ENCODE assay signal across 8 cellular contexts in genomic region chr1:46301406-46302090, GRCh38. TPM values are rescaled to one million over a fixed set of nuclear protein-coding genes. Genes with fewer than 3 reads are reported as not detected.
DNase-seq lines count a peak whose midpoint lies in the region; ATAC-seq and TF ChIP-seq lines count a peak whose summit lies in the region.

No MANE protein-coding gene starts in this region.

- no peak for TF ChIP-seq RAD21 in liver (IDR thresholded peaks at IDR 0.05)

- 6% methylated on average over 35 of the region's 35 CpGs for WGBS in liver

- intact Hi-C loops in colonic mucosa (cut with DNase I), result no loop called here

- H3K4me1 ChIP-seq in SJCRH30 (peaks cover 8% of the 10 kb centered on the region), colonic mucosa (peaks cover 10% of the 10 kb centered on the region), liver (ENCODE audit: control insufficient read depth in 4 of 4, insufficient read depth in 4 of 4, low read length in 3 of 4) (peaks cover 6 to 26% (median 19%) of the 10 kb centered on the region in 4 donors)

- H3K9ac ChIP-seq in colonic mucosa (ENCODE audit: low read depth in 2 of 2, low read length in 2 of 2), result peak overlapping the region; percentile 98 to 99
- H3K9ac ChIP-seq in liver (ENCODE audit: low read depth in 1 of 2, low read length in 2 of 2), result peak overlapping the region; percentile 29 to 91

- peaks cover 32% of the 10 kb centered on the region for H3K4me1 Mint-ChIP-seq in stimulated activated memory B cell treated with anti-CD40 and anti-IgM and Interleukin-4, amounts not matched to agents 10 μg/mL and 1 μg/mL and 100 μg/mL, for 72 hours

- H3K9me3 Mint-ChIP-seq in stimulated activated memory B cell treated with anti-CD40 and anti-IgM and Interleukin-4, amounts not matched to agents 10 μg/mL and 1 μg/mL and 100 μg/mL, for 72 hours, result no peaks in the 10 kb centered on the region

- peak; percentile 68 for DNase-seq in AG10803 (ENCODE audit: low read depth)
- peak; percentile 66 to 72 for DNase-seq in SJCRH30
- DNase-seq in colonic mucosa, result peak; percentile 51
- no peak for DNase-seq in HT-29 (ENCODE audit: low spot score)
- no peak for DNase-seq in NCI-H1694 treated with DMSO at 0.1 percent for 48 hours (lab: John Stamatoyannopoulos, UW)

- H3K9me3 ChIP-seq in SJCRH30 (replicated peaks) (no peaks in the 10 kb centered on the region), colonic mucosa (no peaks in the 10 kb centered on the region), liver (ENCODE audit: control insufficient read depth in 4 of 4, low read length in 3 of 4) (no peaks in the 10 kb centered on the region)

- peaks cover 39% of the 10 kb centered on the region for H3K36me3 Mint-ChIP-seq in stimulated activated memory B cell treated with anti-CD40 and anti-IgM and Interleukin-4, amounts not matched to agents 10 μg/mL and 1 μg/mL and 100 μg/mL, for 72 hours

- peak overlapping the region; percentile 92 for H3K4me3 Mint-ChIP-seq in stimulated activated memory B cell treated with anti-CD40 and anti-IgM and Interleukin-4, amounts not matched to agents 10 μg/mL and 1 μg/mL and 100 μg/mL, for 72 hours

- ATAC-seq in GM21619 (IDR thresholded peaks at IDR 0.05; ENCODE audit: unreplicated experiment), result peak; percentile 1
- ATAC-seq in stimulated activated memory B cell treated with anti-CD40 and anti-IgM and Interleukin-4, amounts not matched to agents 10 μg/mL and 1 μg/mL and 100 μg/mL, for 72 hours, result peak; percentile 0

- H3K36me3 ChIP-seq in SJCRH30 (peaks cover 20% of the 10 kb centered on the region), colonic mucosa (no peaks in the 10 kb centered on the region), liver (ENCODE audit: control insufficient read depth in 4 of 4, insufficient read depth in 3 of 4, low read depth in 1 of 4, low read length in 3 of 4) (peaks cover 5 to 16% (median 13%) of the 10 kb centered on the region in 4 donors)

- H3K27me3 ChIP-seq in SJCRH30 (no peaks in the 10 kb centered on the region), colonic mucosa (no peaks in the 10 kb centered on the region), liver (ENCODE audit: control insufficient read depth in 4 of 4, insufficient read depth in 4 of 4, low read length in 3 of 4) (no peaks in the 10 kb centered on the region)

- no peak for TF ChIP-seq CTCF in AG10803 (conservative IDR thresholded peaks at IDR 0.05; ENCODE audit: low read length)
- TF ChIP-seq CTCF in colonic mucosa (IDR thresholded peaks at IDR 0.05), result no peak
- TF ChIP-seq CTCF in liver (IDR thresholded peaks at IDR 0.05; ENCODE audit: low read depth, low read length, missing input control), result no peak

- H3K4me3 ChIP-seq in AG10803 (ENCODE audit: low read length) (peak overlapping the region; percentile 92), SJCRH30 (peak overlapping the region; percentile 80), colonic mucosa (peak overlapping the region; percentile 60), liver (ENCODE audit: low read depth in 1 of 3, low read length in 3 of 3) (peak overlapping the region; percentile 72 to 95 (median 88))

- no peaks in the 10 kb centered on the region for H3K27me3 Mint-ChIP-seq in stimulated activated memory B cell treated with anti-CD40 and anti-IgM and Interleukin-4, amounts not matched to agents 10 μg/mL and 1 μg/mL and 100 μg/mL, for 72 hours

- peak overlapping the region; percentile 98 for H3K27ac ChIP-seq in SJCRH30
- peak overlapping the region; percentile 87 for H3K27ac ChIP-seq in colonic mucosa
- H3K27ac ChIP-seq in liver (ENCODE audit: low read depth in 1 of 2, low read length in 2 of 2), result peak overlapping the region; percentile 95 to 96

- peak overlapping the region; percentile 95 for H3K27ac Mint-ChIP-seq in stimulated activated memory B cell treated with anti-CD40 and anti-IgM and Interleukin-4, amounts not matched to agents 10 μg/mL and 1 μg/mL and 100 μg/mL, for 72 hours

TF ChIP-seq in liver, 16 proteins besides CTCF, POLR2A, EP300 and RAD21:
- TF ChIP-seq RXRA (IDR thresholded peaks at IDR 0.05), result no peak
- no peak for TF ChIP-seq JUND (IDR thresholded peaks at IDR 0.05)
- no peak for TF ChIP-seq FOXA1 (IDR thresholded peaks at IDR 0.05)
- no peak for TF ChIP-seq ZBTB33 (IDR thresholded peaks at IDR 0.05)
- no peak for TF ChIP-seq HNF4G (IDR thresholded peaks at IDR 0.05)
- no peak for TF ChIP-seq FOXA2 (IDR thresholded peaks at IDR 0.05)
- TF ChIP-seq HNF4A (conservative IDR thresholded peaks at IDR 0.05), result no peak
- no peak for TF ChIP-seq MAX (IDR thresholded peaks at IDR 0.05)
- no peak for TF ChIP-seq SP1 (IDR thresholded peaks at IDR 0.05)
- TF ChIP-seq YY1 (IDR thresholded peaks at IDR 0.05), result no peak
- TF ChIP-seq, protein P1, sequence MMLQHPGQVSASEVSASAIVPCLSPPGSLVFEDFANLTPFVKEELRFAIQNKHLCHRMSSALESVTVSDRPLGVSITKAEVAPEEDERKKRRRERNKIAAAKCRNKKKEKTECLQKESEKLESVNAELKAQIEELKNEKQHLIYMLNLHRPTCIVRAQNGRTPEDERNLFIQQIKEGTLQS (IDR thresholded peaks at IDR 0.05), result no peak
- TF ChIP-seq, protein P2, sequence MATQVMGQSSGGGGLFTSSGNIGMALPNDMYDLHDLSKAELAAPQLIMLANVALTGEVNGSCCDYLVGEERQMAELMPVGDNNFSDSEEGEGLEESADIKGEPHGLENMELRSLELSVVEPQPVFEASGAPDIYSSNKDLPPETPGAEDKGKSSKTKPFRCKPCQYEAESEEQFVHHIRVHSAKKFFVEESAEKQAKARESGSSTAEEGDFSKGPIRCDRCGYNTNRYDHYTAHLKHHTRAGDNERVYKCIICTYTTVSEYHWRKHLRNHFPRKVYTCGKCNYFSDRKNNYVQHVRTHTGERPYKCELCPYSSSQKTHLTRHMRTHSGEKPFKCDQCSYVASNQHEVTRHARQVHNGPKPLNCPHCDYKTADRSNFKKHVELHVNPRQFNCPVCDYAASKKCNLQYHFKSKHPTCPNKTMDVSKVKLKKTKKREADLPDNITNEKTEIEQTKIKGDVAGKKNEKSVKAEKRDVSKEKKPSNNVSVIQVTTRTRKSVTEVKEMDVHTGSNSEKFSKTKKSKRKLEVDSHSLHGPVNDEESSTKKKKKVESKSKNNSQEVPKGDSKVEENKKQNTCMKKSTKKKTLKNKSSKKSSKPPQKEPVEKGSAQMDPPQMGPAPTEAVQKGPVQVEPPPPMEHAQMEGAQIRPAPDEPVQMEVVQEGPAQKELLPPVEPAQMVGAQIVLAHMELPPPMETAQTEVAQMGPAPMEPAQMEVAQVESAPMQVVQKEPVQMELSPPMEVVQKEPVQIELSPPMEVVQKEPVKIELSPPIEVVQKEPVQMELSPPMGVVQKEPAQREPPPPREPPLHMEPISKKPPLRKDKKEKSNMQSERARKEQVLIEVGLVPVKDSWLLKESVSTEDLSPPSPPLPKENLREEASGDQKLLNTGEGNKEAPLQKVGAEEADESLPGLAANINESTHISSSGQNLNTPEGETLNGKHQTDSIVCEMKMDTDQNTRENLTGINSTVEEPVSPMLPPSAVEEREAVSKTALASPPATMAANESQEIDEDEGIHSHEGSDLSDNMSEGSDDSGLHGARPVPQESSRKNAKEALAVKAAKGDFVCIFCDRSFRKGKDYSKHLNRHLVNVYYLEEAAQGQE (IDR thresholded peaks at IDR 0.05), result no peak

RNA-seq across cellular contexts. Expression of gene LRRC41, which starts 1.9 kb away (rescaled TPM):
- 71.1 and 73.5 TPM in 2 replicates for total RNA-seq in SJCRH30 (2014; rRNA removed; shearing (Covaris generic))
- 10 to 100 TPM; 49.3 to 55.8 TPM for total RNA-seq in colonic mucosa
- 10 to 100 TPM; 30.5 to 58.4 TPM for total RNA-seq in liver
- 10 to 100 TPM; 22.0 to 25.0 TPM for polyA plus RNA-seq in liver
- 31.1 and 32.3 TPM in 2 replicates for total RNA-seq in HT-29 (2014; rRNA removed; shearing (Covaris generic))

RNA-seq across cellular contexts. Expression of gene UQCRH, which starts 1.9 kb away (rescaled TPM):
- 828 and 880 TPM in 2 replicates for total RNA-seq in SJCRH30 (2014; rRNA removed; shearing (Covaris generic))
- total RNA-seq in colonic mucosa (100 to 1,000 TPM; 451 to 502 TPM), liver (100 to 1,000 TPM; 183 to 220 TPM)
- polyA plus RNA-seq in liver, result 100 to 1,000 TPM; 158 to 220 TPM
- 412 and 429 TPM in 2 replicates for total RNA-seq in HT-29 (2014; rRNA removed; shearing (Covaris generic))

RNA-seq across cellular contexts. Expression of gene NSUN4, which starts 39.1 kb away (rescaled TPM):
- 23.7 TPM in 2 replicates for total RNA-seq in SJCRH30 (2014; rRNA removed; shearing (Covaris generic))
- total RNA-seq in colonic mucosa, result 10 to 100 TPM; 18.3 to 19.0 TPM
- 10 to 100 TPM; 12.2 to 17.2 TPM for total RNA-seq in liver
- polyA plus RNA-seq in liver, result 10 to 100 TPM in 1 of 2 donors, 1 to 10 TPM in 1; 7.0 to 11.7 TPM
- 6.8 and 24.8 TPM in 2 replicates for total RNA-seq in HT-29 (2014; rRNA removed; shearing (Covaris generic))

RNA-seq across cellular contexts. Expression of gene RAD54L, which starts 54.0 kb away (rescaled TPM):
- total RNA-seq in SJCRH30 (2014; rRNA removed; shearing (Covaris generic)), result 25.7 and 30.3 TPM in 2 replicates
- total RNA-seq in colonic mucosa (10 to 100 TPM in 1 of 2 donors, 1 to 10 TPM in 1; 5.9 to 27.5 TPM), liver (1 to 10 TPM in 1 of 2 donors, under 1 TPM in 1; 0.08 to 8.8 TPM)
- polyA plus RNA-seq in liver, result under 1 TPM; 0.35 to 0.68 TPM
- total RNA-seq in HT-29 (2014; rRNA removed; shearing (Covaris generic)), result 22.0 and 32.5 TPM in 2 replicates

Comparison
In these comparisons a context has a peak if more than half of its experiments do, and no peak if none do; other contexts are left out.
1. DNase-seq: peak in AG10803 (single experiment), SJCRH30 (2 of 2) and colonic mucosa (single experiment); none in HT-29 (single experiment) and NCI-H1694 treated with DMSO at 0.1 percent for 48 hours (single experiment).
2. Peak in every context shown above with its lines, with median percentiles within 50 percentile points of each other: H3K4me3 ChIP-seq and H3K27ac ChIP-seq.